Comparison of ENCODE assay signal across 8 cellular contexts in genomic region chr17:7479389-7480192, GRCh38. TPM values are rescaled to one million over a fixed set of nuclear protein-coding genes. Genes with fewer than 3 reads are reported as not detected.
DNase-seq lines count a peak whose midpoint lies in the region; ATAC-seq and TF ChIP-seq lines count a peak whose summit lies in the region.

Gene ZBTB4 (minus strand): TSS chr17:7479631. CDS start chr17:7466801, 12,830 bp downstream.

- POLR2A ChIA-PET in RWPE1 (lab: Yijun Ruan, JAX; ENCODE audit: low non-redundant PET), result interaction anchor here (0.5 to 0.6 kb wide), 2 partner anchors 169 to 238 kb away, joined by 4 read pairs; partner anchors contain the start of gene GABARAP

- H3K9me3 ChIP-seq in neutrophil, result no peaks in the 10 kb centered on the region

- no peak for ATAC-seq in HG03025 (IDR thresholded peaks at IDR 0.05; ENCODE audit: low FRiP score, unreplicated experiment)

- H3K36me3 Mint-ChIP-seq in type B pancreatic cell, result peaks cover 8% of the 10 kb centered on the region

- peaks cover 50% of the 10 kb centered on the region for H3K4me1 Mint-ChIP-seq in type B pancreatic cell (ENCODE audit: unreplicated experiment)

- peaks cover 43 to 49% of the 10 kb centered on the region in 2 experiments for H3K4me1 ChIP-seq in neutrophil (ENCODE audit: control insufficient read depth in 1 of 2, insufficient read depth in 1 of 2, low read depth in 1 of 2, low read length in 1 of 2)

- no peak for TF ChIP-seq CTCF in RWPE1 (conservative IDR thresholded peaks at IDR 0.05; ENCODE audit: low read depth)
- no peak for TF ChIP-seq CTCF in neutrophil (IDR thresholded peaks at IDR 0.05)
- TF ChIP-seq CTCF in type B pancreatic cell (conservative IDR thresholded peaks at IDR 0.05), result no peak

- H3K4me3 ChIP-seq in neutrophil (ENCODE audit: low read depth in 1 of 2, low read length in 1 of 2), result peak within 1 kb of the TSS; percentile 66 to 81

- peak within 1 kb of the TSS; percentile 99 for H3K4me3 Mint-ChIP-seq in type B pancreatic cell

- no peaks in the 10 kb centered on the region for H3K27me3 ChIP-seq in neutrophil

- no peaks in the 10 kb centered on the region for H3K36me3 ChIP-seq in neutrophil

- no peaks in the 10 kb centered on the region for H3K27me3 Mint-ChIP-seq in type B pancreatic cell

- H3K9me3 Mint-ChIP-seq in type B pancreatic cell, result no peaks in the 10 kb centered on the region

- CTCF ChIA-PET in RWPE1 (lab: Yijun Ruan, JAX), result interaction anchor here (2.2 kb wide), 1 partner anchor 42 kb away, joined by 14 read pairs; no protein-coding TSS in a partner anchor

- H3K27ac ChIP-seq in RWPE1, result peak within 1 kb of the TSS; percentile 99
- peak within 1 kb of the TSS; percentile 81 for H3K27ac ChIP-seq in neutrophil

- H3K27ac Mint-ChIP-seq in type B pancreatic cell, result peak within 1 kb of the TSS; percentile 100

- DNase-seq in NCI-H2081 (lab: John Stamatoyannopoulos, UW) (peak; percentile 10 to 22), NCI-H2081 treated with DMSO at 0.1 percent for 48 hours (lab: John Stamatoyannopoulos, UW) (no peak), RWPE1 (ENCODE audit: low spot score) (peak; percentile 55), glomerular endothelial cell (ENCODE audit: extremely low read depth, low read depth, low spot score) (no peak), type B pancreatic cell (ENCODE audit: extremely low spot score, unreplicated experiment) (no peak)
- DNase-seq in activated naive CD4-positive, alpha-beta T cell treated with anti-CD3 and anti-CD28 coated beads, Interleukin-2, amount 50 U/mL, for 16 hours, result peak; percentile 66

RNA-seq across cellular contexts. Expression of gene ZBTB4, which starts in this region (rescaled TPM):
- total RNA-seq in glomerular endothelial cell (41.8 and 43.9 TPM in 2 replicates), type B pancreatic cell (ENCODE audit: low replicate concordance) (34.5 and 76.6 TPM in 2 replicates)

Comparison
In these comparisons a context has a peak if more than half of its experiments do, and no peak if none do; other contexts are left out.
1. DNase-seq: peak in NCI-H2081 (2 of 2), RWPE1 (single experiment) and activated naive CD4-positive, alpha-beta T cell treated with anti-CD3 and anti-CD28 coated beads, Interleukin-2, amount 50 U/mL, for 16 hours (single experiment); none in NCI-H2081 treated with DMSO at 0.1 percent for 48 hours (single experiment), glomerular endothelial cell (single experiment) and type B pancreatic cell (single experiment).